Comparison of ENCODE assay signal across 1 cellular context in the genomic region with DNA sequence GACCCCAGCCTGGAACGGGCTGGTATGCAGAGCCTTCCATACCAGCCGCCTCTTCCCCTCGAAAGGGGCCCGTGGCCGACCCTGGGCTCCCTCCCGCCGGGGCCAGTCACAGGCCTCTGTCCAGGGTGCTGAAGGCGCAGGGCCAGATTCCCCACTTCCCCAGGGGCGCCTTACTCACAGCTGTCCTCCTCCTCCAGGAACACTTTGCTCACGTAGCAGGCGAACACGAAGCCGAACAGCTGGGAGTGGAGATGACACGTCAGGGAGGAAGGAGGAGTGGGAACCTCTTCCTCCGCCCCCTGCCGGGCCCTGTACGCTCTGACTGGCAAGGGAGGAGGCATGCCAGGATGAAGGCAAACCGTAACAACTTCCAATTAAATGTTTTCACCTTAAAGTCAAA.
TF ChIP-seq lines count a peak whose summit lies in the region.

No MANE protein-coding gene starts in this region.

TF ChIP-seq in H1, 55 proteins besides CTCF, POLR2A, EP300 and RAD21 (continued from another document):
- no peak for TF ChIP-seq TBP (IDR thresholded peaks at IDR 0.05; ENCODE audit: low read depth, low read length)
- TF ChIP-seq GABPA (IDR thresholded peaks at IDR 0.05; ENCODE audit: borderline replicate concordance, insufficient read depth, low read length) = peak; percentile 56; the same call in 1 of the 2 replicates
- TF ChIP-seq, protein P1, sequence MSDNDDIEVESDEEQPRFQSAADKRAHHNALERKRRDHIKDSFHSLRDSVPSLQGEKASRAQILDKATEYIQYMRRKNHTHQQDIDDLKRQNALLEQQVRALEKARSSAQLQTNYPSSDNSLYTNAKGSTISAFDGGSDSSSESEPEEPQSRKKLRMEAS (IDR thresholded peaks at IDR 0.05) = no peak
- no peak for TF ChIP-seq TAF1 (IDR thresholded peaks at IDR 0.05; ENCODE audit: low read depth, low read length)
- TF ChIP-seq SIN3A (conservative IDR thresholded peaks at IDR 0.05 in 1 of 2, IDR thresholded peaks at IDR 0.05 in 1 of 2; ENCODE audit: low read depth in 1 of 2, low read length in 2 of 2) = peak; percentile 90 to 97; a peak in 3 of 4 replicates
